17 cellular contexts compared by ENCODE assay signal in the genomic region with DNA sequence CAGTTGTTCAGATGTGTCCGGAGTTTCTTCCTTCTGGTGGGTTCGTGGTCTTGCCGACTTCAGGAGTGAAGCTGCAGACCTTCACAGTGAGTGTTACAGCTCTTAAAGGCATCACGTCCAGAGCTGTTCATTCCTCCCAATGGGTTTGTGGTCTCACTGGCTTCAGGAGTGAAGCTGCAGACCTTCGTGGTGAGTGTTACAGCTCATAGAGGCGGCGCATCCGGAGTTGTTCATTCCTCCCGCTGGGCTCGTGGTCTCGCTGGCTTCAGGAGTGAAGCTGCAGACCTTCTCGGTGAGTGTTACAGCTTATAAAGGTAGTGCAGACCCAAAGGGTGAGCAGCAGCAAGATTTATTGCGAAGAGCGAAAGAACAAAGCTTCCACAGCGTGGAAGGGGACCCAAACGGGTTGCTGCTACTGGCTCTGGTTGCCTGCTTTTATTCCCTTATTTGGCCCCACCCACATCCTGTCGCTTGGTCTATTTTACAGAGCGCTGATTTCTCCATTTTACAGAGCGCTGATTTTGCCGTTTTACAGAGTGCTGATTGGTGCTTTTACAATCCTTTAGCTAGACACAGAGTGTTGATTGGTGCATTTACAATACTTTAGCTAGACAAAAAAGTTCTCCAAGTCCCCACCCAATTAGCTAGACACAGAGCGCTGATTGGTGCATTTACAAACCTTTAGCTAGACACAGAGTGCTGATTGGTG. TPM values are rescaled to one million over a fixed set of nuclear protein-coding genes. Genes with fewer than 3 reads are reported as not detected.
DNase-seq lines count a peak whose midpoint lies in the region; ATAC-seq and TF ChIP-seq lines count a peak whose summit lies in the region.
"Not testable (repeated sequence)": the region's sequence is repeated elsewhere in the genome, so short reads cannot be mapped to it uniquely, and the experiment has no call there.
"Had no signal": no experiment of that assay in that cellular context is flagged by ENCODE, and none has a peak within 500 bp of the region (broad histone marks: within the 10 kb centered on the region; RNA-seq: fewer than 3 reads in every experiment).

No MANE protein-coding gene starts in this region.

- not testable (repeated sequence) for H2AFZ ChIP-seq in osteoblast (ENCODE audit: low read length)

- H3K36me3 Mint-ChIP-seq in CD14-positive monocyte; WTC11; dendritic cell treated with granulocyte-macrophage colony-stimulating factor and Interleukin-4, amounts not matched to agents 40 ng/mL and 50 ng/mL, for 4 days (ENCODE audit: low read depth): not testable (repeated sequence)

- not testable (repeated sequence) for H3K27ac Mint-ChIP-seq in CD14-positive monocyte; WTC11; dendritic cell treated with granulocyte-macrophage colony-stimulating factor and Interleukin-4, amounts not matched to agents 40 ng/mL and 50 ng/mL, for 4 days

- H3K36me3 ChIP-seq in HEK293 (ENCODE audit: control insufficient read depth in 2 of 2, insufficient read depth in 1 of 2, low read length in 2 of 2); osteoblast (ENCODE audit: insufficient read depth, low read length): not testable (repeated sequence)

- not testable (repeated sequence) for H4K20me1 ChIP-seq in osteoblast (ENCODE audit: insufficient read depth, low read length)

- not testable (repeated sequence) for H3K4me1 ChIP-seq in HEK293 (ENCODE audit: control insufficient read depth, insufficient read depth, low read length); osteoblast (ENCODE audit: insufficient read depth, low read length)

- H3K4me1 Mint-ChIP-seq in CD14-positive monocyte; WTC11; dendritic cell treated with granulocyte-macrophage colony-stimulating factor and Interleukin-4, amounts not matched to agents 40 ng/mL and 50 ng/mL, for 4 days (ENCODE audit: low read depth): not testable (repeated sequence)

- H3K27me3 ChIP-seq in osteoblast (ENCODE audit: insufficient read depth, low read length): not testable (repeated sequence)

- TF ChIP-seq CTCF in CD14-positive monocyte (IDR thresholded peaks at IDR 0.05); HEK293 (tag by site-specific recombination; IDR thresholded peaks at IDR 0.05); WTC11 (IDR thresholded peaks at IDR 0.05); osteoblast (IDR thresholded peaks at IDR 0.05; ENCODE audit: extremely low read depth, low read depth, low read length): not testable (repeated sequence)

- intact Hi-C loops in CD14-positive monocyte (cut with micrococcal nuclease); dendritic cell treated with granulocyte-macrophage colony-stimulating factor and Interleukin-4, amounts not matched to agents 40 ng/mL and 50 ng/mL, for 4 days (cut with micrococcal nuclease): not testable (repeated sequence)

- CTCF ChIA-PET in HEK293 (lab: Yijun Ruan, JAX) (interaction anchor here (0.8 kb wide), 1 partner anchor 14 kb away, joined by 3 read pairs; no protein-coding TSS in a partner anchor), WTC11 (lab: Charles Lee) (interaction anchor here (0.6 to 1.6 kb wide), 5 partner anchors 12 to 525 kb away, joined by 3 to 9 read pairs (median 3); no protein-coding TSS in a partner anchor)

- not testable (repeated sequence) for H3K79me2 ChIP-seq in osteoblast (ENCODE audit: insufficient read depth, low read length)

- DNase-seq in CD14-positive monocyte (ENCODE audit: low spot score); WTC11 (ENCODE audit: low spot score); osteoblast (ENCODE audit: insufficient read length, low spot score, missing footprints): not testable (repeated sequence)
- DNase-seq in NCI-H146 treated with DMSO at 0.1 percent for 48 hours (lab: John Stamatoyannopoulos, UW; ENCODE audit: unreplicated experiment): peak; percentile 24
- peak; percentile 37 to 46 for DNase-seq in activated T-cell treated with anti-CD3 and anti-CD28 coated beads, Interleukin-2, amount 50 U/mL, for 48 hours

- H3K4me3 ChIP-seq in HEK293 (ENCODE audit: low read depth, low read length); osteoblast (ENCODE audit: insufficient read depth, low read length): not testable (repeated sequence)

- H3K27ac ChIP-seq in HEK293 (ENCODE audit: extremely low read depth, low read depth, low read length); osteoblast (ENCODE audit: low read depth, low read length): not testable (repeated sequence)

- ATAC-seq in WTC11: not testable (repeated sequence)

- H3K4me2 ChIP-seq in osteoblast (ENCODE audit: insufficient read depth, low read length): peak overlapping the region; percentile 53

- H3K4me3 Mint-ChIP-seq in CD14-positive monocyte: peak overlapping the region; percentile 61 to 82
- not testable (repeated sequence) for H3K4me3 Mint-ChIP-seq in WTC11
- peak overlapping the region; percentile 32 for H3K4me3 Mint-ChIP-seq in dendritic cell treated with granulocyte-macrophage colony-stimulating factor and Interleukin-4, amounts not matched to agents 40 ng/mL and 50 ng/mL, for 4 days

- POLR2A ChIA-PET in HEK293 (lab: Yijun Ruan, JAX); WTC11 (lab: Charles Lee): not testable (repeated sequence)

- not testable (repeated sequence) for H3K9me3 ChIP-seq in HEK293 (ENCODE audit: control insufficient read depth, insufficient read depth, low read depth, low read length); osteoblast (ENCODE audit: low read depth, low read length)

- H3K9me3 Mint-ChIP-seq in CD14-positive monocyte (peaks cover 3 to 18% (median 14%) of the 10 kb centered on the region in 7 donors), WTC11 (peaks cover 27% of the 10 kb centered on the region)
- peaks cover 12% of the 10 kb centered on the region for H3K9me3 Mint-ChIP-seq in dendritic cell treated with granulocyte-macrophage colony-stimulating factor and Interleukin-4, amounts not matched to agents 40 ng/mL and 50 ng/mL, for 4 days

- not testable (repeated sequence) for H3K27me3 Mint-ChIP-seq in CD14-positive monocyte (ENCODE audit: low read depth in 3 of 3); WTC11 (ENCODE audit: low read depth)
- H3K27me3 Mint-ChIP-seq in dendritic cell treated with granulocyte-macrophage colony-stimulating factor and Interleukin-4, amounts not matched to agents 40 ng/mL and 50 ng/mL, for 4 days: peaks cover 19% of the 10 kb centered on the region

TF ChIP-seq in HEK293, 187 proteins besides CTCF, POLR2A, EP300 and RAD21:
- 0 out of 2 replicates have a peak, but pooled peaks have one; percentile 12 for TF ChIP-seq SP2 (tag by site-specific recombination; IDR thresholded peaks at IDR 0.05)

TF ChIP-seq in PFSK-1, 5 proteins besides CTCF, POLR2A, EP300 and RAD21:
- peak; percentile 64; the same call in 1 of the 2 replicates for TF ChIP-seq POLR2AphosphoS5 (IDR thresholded peaks at IDR 0.05; ENCODE audit: low read depth, low read length)

TF ChIP-seq in WTC11, 78 proteins besides CTCF, POLR2A, EP300 and RAD21:
- TF ChIP-seq NFYB (CRISPR knock-in tag; conservative IDR thresholded peaks at IDR 0.05; ENCODE audit: low read depth): peak; percentile 59

RNA-seq across cellular contexts. Expression of gene ASIP, which starts 35.9 kb away (rescaled TPM):
- polyA plus RNA-seq in CD14-positive monocyte: under 1 TPM in 1 of 2 donors, not detected in 1; 0.40 TPM
- polyA plus RNA-seq in PFSK-1 (2012; ENCODE audit: insufficient read length, low read depth): not detected
- total RNA-seq in WTC11 (2021): not detected in 3 replicates
- total RNA-seq in osteoblast: not detected in 2 replicates
- total RNA-seq: aorta, fibroblast of lung, glomerular endothelial cell, M059J, mucosa of descending colon, pulmonary artery endothelial cell, SJSA1, temporal lobe had no signal
- polyA plus RNA-seq: aorta, fibroblast of lung, keratinocyte had no signal
